8 cellular contexts compared by ENCODE assay signal in genomic region chr16:71484006-71484893, GRCh38. TPM values are rescaled to one million over a fixed set of nuclear protein-coding genes. Genes with fewer than 3 reads are reported as not detected.
DNase-seq lines count a peak whose midpoint lies in the region; ATAC-seq, FAIRE-seq and TF ChIP-seq lines count a peak whose summit lies in the region.

No MANE protein-coding gene starts in this region.

- H3K4me2 ChIP-seq in astrocyte (ENCODE audit: low read length), result peak overlapping the region; percentile 85

- no peaks in the 10 kb centered on the region for H4K20me1 ChIP-seq in astrocyte (ENCODE audit: insufficient read depth, low read length)

- H3K4me1 ChIP-seq in astrocyte (ENCODE audit: insufficient read depth, low read length) (peaks cover 4% of the 10 kb centered on the region), rectal smooth muscle tissue (ENCODE audit: control insufficient read depth, insufficient read depth, low read length) (no peaks in the 10 kb centered on the region), aorta (ENCODE audit: control insufficient read depth in 1 of 2, insufficient read depth in 2 of 2, low read length in 2 of 2) (no peaks in the 10 kb centered on the region)

- H3K9ac ChIP-seq in astrocyte (ENCODE audit: low read length) (peak overlapping the region; percentile 93), rectal smooth muscle tissue (ENCODE audit: low read length) (peak overlapping the region; percentile 99)

- H3K79me2 ChIP-seq in astrocyte (ENCODE audit: insufficient read depth, low read length), result no peaks in the 10 kb centered on the region

- peak; percentile 94 for ATAC-seq in GM18498 (IDR thresholded peaks at IDR 0.05; ENCODE audit: unreplicated experiment)
- ATAC-seq in HG02885 (IDR thresholded peaks at IDR 0.05; ENCODE audit: poor library complexity, unreplicated experiment), result peak; percentile 89
- ATAC-seq in aorta (ENCODE audit: low FRiP score), result peak; percentile 96

- peak overlapping the region; percentile 82 for H3K4me3 Mint-ChIP-seq in astrocyte (ENCODE audit: unreplicated experiment)

- H3K36me3 ChIP-seq in astrocyte (ENCODE audit: insufficient read depth, low read length) (no peaks in the 10 kb centered on the region), rectal smooth muscle tissue (ENCODE audit: control insufficient read depth, insufficient read depth, low read length) (no peaks in the 10 kb centered on the region), aorta (ENCODE audit: control insufficient read depth in 1 of 2, insufficient read depth in 2 of 2, low read length in 1 of 2) (no peaks in the 10 kb centered on the region)

- no peaks in the 10 kb centered on the region for H3K27me3 ChIP-seq in astrocyte (ENCODE audit: insufficient read depth, low read length)
- H3K27me3 ChIP-seq in rectal smooth muscle tissue (ENCODE audit: control insufficient read depth, insufficient read depth, low read length), result no peaks in the 10 kb centered on the region
- H3K27me3 ChIP-seq in aorta (ENCODE audit: control insufficient read depth in 1 of 2, insufficient read depth in 2 of 2, low read length in 1 of 2), result no peaks in the 10 kb centered on the region

- 0 to 1% methylated on average over 44 of the region's 44 CpGs for whole genome bisulfite sequencing in aorta, 2 donors

- H3K27ac ChIP-seq in astrocyte (ENCODE audit: low read depth, low read length), result peak overlapping the region; percentile 95
- peak overlapping the region; percentile 99 for H3K27ac ChIP-seq in rectal smooth muscle tissue (ENCODE audit: low read depth, low read length)
- H3K27ac ChIP-seq in aorta (ENCODE audit: low read depth in 1 of 2, low read length in 2 of 2), result peak overlapping the region; percentile 70 to 98

- H3K27me3 Mint-ChIP-seq in astrocyte (ENCODE audit: low read depth, unreplicated experiment), result peaks cover 2% of the 10 kb centered on the region

- intact Hi-C loops in aorta (cut with DNase I), result loop anchor here (1.0 kb wide), 1 partner anchor 22 kb away; the partner anchor contains the start of gene ZNF23 (in 2 of the 2)

- peaks cover 4% of the 10 kb centered on the region for H3K36me3 Mint-ChIP-seq in astrocyte (ENCODE audit: low read depth, unreplicated experiment)

- H3K4me1 Mint-ChIP-seq in astrocyte (ENCODE audit: low read depth, unreplicated experiment), result peaks cover 10% of the 10 kb centered on the region

- FAIRE-seq in astrocyte (lab: Jason Lieb, UNC), result peak; percentile 89

- DNase-seq in NCI-H1694 treated with DMSO at 0.1 percent for 48 hours (lab: John Stamatoyannopoulos, UW), result peak; percentile 75
- DNase-seq in T-helper 22 cell (ENCODE audit: low read depth), result peak; percentile 78
- DNase-seq in astrocyte (ENCODE audit: low read depth), result peak; percentile 92
- peak; percentile 86 for DNase-seq in hepatic stellate cell (ENCODE audit: low spot score)
- peak; percentile 92 for DNase-seq in aorta

- H3K9me3 Mint-ChIP-seq in astrocyte (ENCODE audit: unreplicated experiment), result no peaks in the 10 kb centered on the region

- H3K9me3 ChIP-seq in astrocyte (ENCODE audit: insufficient read depth, low read depth, low read length), result no peaks in the 10 kb centered on the region
- H3K9me3 ChIP-seq in aorta (ENCODE audit: control insufficient read depth, low read length), result no peaks in the 10 kb centered on the region

- H2AFZ ChIP-seq in astrocyte (ENCODE audit: low read depth, low read length), result peak overlapping the region; percentile 95

- H3K4me3 ChIP-seq in astrocyte (ENCODE audit: insufficient read depth, low read depth, low read length), result peak overlapping the region; percentile 79
- peak overlapping the region; percentile 94 for H3K4me3 ChIP-seq in rectal smooth muscle tissue (ENCODE audit: low read length)
- H3K4me3 ChIP-seq in aorta (ENCODE audit: low read length in 2 of 2), result peak overlapping the region; percentile 63 to 85

- TF ChIP-seq CTCF in astrocyte (IDR thresholded peaks at IDR 0.05; ENCODE audit: insufficient read depth, low read depth, low read length), result no peak

- H3K27ac Mint-ChIP-seq in astrocyte (ENCODE audit: unreplicated experiment), result peak overlapping the region; percentile 87

RNA-seq across cellular contexts. Expression of gene ZNF19, which starts 4.9 kb away (rescaled TPM):
- total RNA-seq in astrocyte, result 2.8 and 2.9 TPM in 2 replicates
- 1 to 10 TPM; 3.3 to 9.2 TPM for total RNA-seq in aorta
- polyA plus RNA-seq in aorta, result 1 to 10 TPM; 2.7 to 2.9 TPM

RNA-seq across cellular contexts. Expression of gene ZNF23, which starts 22.2 kb away (rescaled TPM):
- total RNA-seq in astrocyte (10.9 and 12.4 TPM in 2 replicates), aorta (10 to 100 TPM; 10.0 to 11.7 TPM)
- polyA plus RNA-seq in aorta, result 10 to 100 TPM; 11.8 to 13.8 TPM

RNA-seq across cellular contexts. Expression of gene CHST4, which starts 42.0 kb away (rescaled TPM):
- total RNA-seq in astrocyte (0.09 TPM in 1 of 2 replicates, not detected in the other), aorta (not detected)
- polyA plus RNA-seq in aorta, result under 1 TPM in 1 of 2 donors, not detected in 1; 0.88 TPM

RNA-seq across cellular contexts. Expression of gene TLE7, which starts 42.4 kb away (rescaled TPM):
- total RNA-seq in astrocyte (not detected in 2 replicates), aorta (not detected)
- polyA plus RNA-seq in aorta, result not detected

Comparison
In these comparisons a context has a peak if more than half of its experiments do, and no peak if none do; other contexts are left out.
1. Peak in every context shown above with its lines: DNase-seq, ATAC-seq, H3K4me3 ChIP-seq and H3K27ac ChIP-seq.